1 cellular context compared by ENCODE assay signal in the genomic region with DNA sequence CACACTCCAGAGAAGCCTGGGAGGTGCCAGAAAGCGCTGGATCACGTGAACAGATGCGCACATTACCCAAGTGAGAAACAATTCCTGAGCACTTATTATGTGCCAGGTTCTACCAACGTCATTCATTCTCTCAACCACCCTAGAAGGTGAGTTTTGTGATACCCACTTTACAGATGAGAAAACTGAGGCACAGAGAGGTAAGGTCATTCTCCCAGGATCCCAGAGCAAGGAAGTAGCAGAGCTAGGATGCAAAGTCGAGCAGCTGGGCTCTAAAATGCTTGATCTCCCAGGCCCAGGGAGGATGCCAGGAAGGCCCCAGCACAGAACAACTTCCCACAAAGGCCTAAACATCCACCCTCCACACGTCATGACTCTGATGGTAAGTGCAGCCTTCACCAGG.
TF ChIP-seq lines count a peak whose summit lies in the region.

No MANE protein-coding gene starts in this region.

TF ChIP-seq in K562, 482 proteins besides CTCF, POLR2A, EP300 and RAD21 (continued from another document):
- TF ChIP-seq, protein P1, sequence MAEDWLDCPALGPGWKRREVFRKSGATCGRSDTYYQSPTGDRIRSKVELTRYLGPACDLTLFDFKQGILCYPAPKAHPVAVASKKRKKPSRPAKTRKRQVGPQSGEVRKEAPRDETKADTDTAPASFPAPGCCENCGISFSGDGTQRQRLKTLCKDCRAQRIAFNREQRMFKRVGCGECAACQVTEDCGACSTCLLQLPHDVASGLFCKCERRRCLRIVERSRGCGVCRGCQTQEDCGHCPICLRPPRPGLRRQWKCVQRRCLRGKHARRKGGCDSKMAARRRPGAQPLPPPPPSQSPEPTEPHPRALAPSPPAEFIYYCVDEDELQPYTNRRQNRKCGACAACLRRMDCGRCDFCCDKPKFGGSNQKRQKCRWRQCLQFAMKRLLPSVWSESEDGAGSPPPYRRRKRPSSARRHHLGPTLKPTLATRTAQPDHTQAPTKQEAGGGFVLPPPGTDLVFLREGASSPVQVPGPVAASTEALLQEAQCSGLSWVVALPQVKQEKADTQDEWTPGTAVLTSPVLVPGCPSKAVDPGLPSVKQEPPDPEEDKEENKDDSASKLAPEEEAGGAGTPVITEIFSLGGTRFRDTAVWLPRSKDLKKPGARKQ (CRISPR knock-in tag; IDR thresholded peaks at IDR 0.05): no peak
- no peak for TF ChIP-seq ZNF12 (CRISPR knock-in tag; IDR thresholded peaks at IDR 0.05)
- 0 out of 4 replicates have a peak, but pooled peaks of 1 of the 2 experiments have one; percentile 21 for TF ChIP-seq RCOR1 (IDR thresholded peaks at IDR 0.05; ENCODE audit: borderline replicate concordance in 1 of 2, low read depth in 2 of 2, low read length in 2 of 2)
- TF ChIP-seq BCOR (IDR thresholded peaks at IDR 0.05): peak; percentile 38; the same call in 1 of the 2 replicates
TF ChIP-seq in K562: peak in this region for 4.
